1 cellular context compared by ENCODE assay signal in the genomic region with DNA sequence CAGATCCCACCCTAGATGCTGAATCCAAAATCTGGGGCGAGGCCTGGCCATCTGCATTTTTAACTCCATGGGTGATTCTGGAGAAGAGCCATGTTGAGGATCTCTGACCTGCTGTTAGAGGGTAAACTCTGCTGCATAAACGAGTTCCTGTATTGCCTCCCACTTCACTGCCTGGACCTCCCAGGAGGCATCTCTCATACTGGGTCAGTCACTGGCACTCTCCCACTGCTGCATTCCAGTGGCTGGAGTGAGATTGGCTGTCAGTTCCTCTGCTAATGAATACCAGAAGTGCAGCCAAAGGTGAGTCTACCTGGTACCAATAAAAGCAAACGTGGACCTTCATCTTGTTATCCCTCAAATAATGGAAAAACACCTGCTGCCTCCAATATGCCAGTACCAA.
TF ChIP-seq lines count a peak whose summit lies in the region.

No MANE protein-coding gene starts in this region.

TF ChIP-seq in IMR-90, 13 proteins besides CTCF, POLR2A, EP300 and RAD21 (continued from another document):
- no peak for TF ChIP-seq MXI1 (IDR thresholded peaks at IDR 0.05; ENCODE audit: borderline replicate concordance, low read depth, low read length)
TF ChIP-seq in IMR-90: peak in this region for 0.
